10 cellular contexts compared by ENCODE assay signal in the genomic region with DNA sequence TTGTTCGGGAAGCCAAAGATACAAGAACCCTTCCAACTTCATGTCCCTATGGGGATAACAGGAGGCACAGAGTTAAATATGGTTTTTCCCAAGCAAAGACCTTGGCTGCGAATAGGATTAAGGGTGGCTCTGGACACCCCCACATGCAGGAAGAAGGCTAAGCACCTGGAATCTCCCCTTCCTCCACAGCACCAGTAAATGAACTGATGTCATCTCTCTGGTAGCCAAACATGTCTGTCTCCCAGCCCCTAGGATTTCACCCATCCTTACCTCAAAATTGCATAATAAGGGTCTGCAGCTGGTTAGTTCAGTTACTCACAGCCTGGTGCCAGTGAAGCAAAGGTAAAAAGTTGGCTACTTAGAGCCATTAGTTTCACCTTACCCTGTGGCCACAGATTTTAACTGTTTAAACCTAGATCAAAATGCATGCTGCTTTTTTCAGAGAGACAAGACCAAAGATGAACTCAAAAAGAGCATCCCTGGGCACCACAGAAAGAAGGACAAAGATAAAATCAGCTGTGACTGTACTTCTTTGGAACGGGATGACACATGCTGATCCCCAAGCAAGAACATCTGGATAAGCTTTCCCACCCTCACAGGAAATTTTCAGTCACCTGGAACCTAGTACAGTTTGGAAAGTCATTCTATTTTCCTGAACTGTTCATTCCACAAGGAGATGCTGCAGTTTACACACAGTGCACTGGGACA.
DNase-seq lines count a peak whose midpoint lies in the region; ATAC-seq and TF ChIP-seq lines count a peak whose summit lies in the region.
"Had no signal": no experiment of that assay in that cellular context is flagged by ENCODE, and none has a peak within 500 bp of the region (broad histone marks: within the 10 kb centered on the region; RNA-seq: fewer than 3 reads in every experiment).

No MANE protein-coding gene starts in this region.

- H2BK5ac ChIP-seq in IMR-90 (ENCODE audit: low read depth, low read length, poor library complexity, severe bottlenecking), result peak overlapping the region; percentile 96

- peaks cover 41% of the 10 kb centered on the region for H3K9me1 ChIP-seq in IMR-90 (ENCODE audit: insufficient read depth, low read length)

- POLR2A ChIA-PET in IMR-90 (lab: Charles Lee; ENCODE audit: unreplicated experiment), result interaction anchor here (0.9 kb wide), 1 partner anchor 38 kb away, joined by 3 read pairs; no protein-coding TSS in a partner anchor
- POLR2A ChIA-PET in GM10248 (lab: Yijun Ruan, JAX), result no interaction called here

- peak overlapping the region; percentile 52; the same call in 1 of the 2 replicates for H3K4ac ChIP-seq in IMR-90 (ENCODE audit: low read depth, low read length)

- H4K5ac ChIP-seq in IMR-90 (ENCODE audit: low read depth, low read length), result peak overlapping the region; percentile 56

- CTCF ChIA-PET in IMR-90 (lab: Yijun Ruan, JAX), result interaction anchor here (0.8 to 1.5 kb wide), 3 partner anchors 24 to 126 kb away, joined by 3 to 7 read pairs (median 3); a partner anchor contains a TSS
- CTCF ChIA-PET in GM10248 (lab: Yijun Ruan, JAX), result interaction anchor here (1.2 to 3.7 kb wide), 6 partner anchors 15 to 126 kb away, joined by 3 to 12 read pairs (median 4); a partner anchor contains a TSS

- peak overlapping the region; percentile 28; the same call in 1 of the 3 replicates for H2BK15ac ChIP-seq in IMR-90 (ENCODE audit: low read depth, low read length)

- H3K23ac ChIP-seq in IMR-90 (ENCODE audit: low read depth, low read length), result peak overlapping the region; percentile 46; the same call in 1 of the 2 replicates

- no peak for TF ChIP-seq CTCF in DND-41 (IDR thresholded peaks at IDR 0.05; ENCODE audit: borderline replicate concordance, extremely low read depth, low read length, poor library complexity, severe bottlenecking)
- no peak for TF ChIP-seq CTCF in IMR-90 (conservative IDR thresholded peaks at IDR 0.05; ENCODE audit: low read depth, low read length)
- TF ChIP-seq CTCF in nephron (IDR thresholded peaks at IDR 0.05; ENCODE audit: unreplicated experiment in 3 of 3), result no peak
- TF ChIP-seq CTCF in GM10248 (IDR thresholded peaks at IDR 0.05; ENCODE audit: control extremely low read depth, extremely low read depth, low read depth, missing control alignments), result no peak

- BruUV-seq in IMR-90 (replicated peaks; lab: Mats Ljungman, UMichigan), result no TSS peak

- peak overlapping the region; percentile 20 for H4K91ac ChIP-seq in IMR-90 (ENCODE audit: insufficient read depth, low read depth, low read length)

- H3K14ac ChIP-seq in IMR-90 (replicated peaks; ENCODE audit: low read depth, low read length), result peak overlapping the region; percentile 38

- H3K9me3 Mint-ChIP-seq in nephron, result no peaks in the 10 kb centered on the region
- H3K9me3 Mint-ChIP-seq: activated T-cell treated with anti-CD3 and anti-CD28 coated beads, Interleukin-2, amount 50 U/mL, for 72 hours had no signal

- peak overlapping the region; percentile 75 for H3K18ac ChIP-seq in IMR-90 (ENCODE audit: low read depth, low read length)

- H3K36me3 ChIP-seq in DND-41 (ENCODE audit: insufficient read depth, low read length) (no peaks in the 10 kb centered on the region), IMR-90 (ENCODE audit: control insufficient read depth, insufficient read depth, low read length) (peaks cover 24% of the 10 kb centered on the region)

- WGBS in IMR-90 (ENCODE audit: extremely low coverage in 2 of 2, insufficient read length in 1 of 2), 2 experiments, result no CpG with 5 or more reads among the region's 3 CpGs

- H3K4me1 Mint-ChIP-seq in nephron, result peaks cover 40% of the 10 kb centered on the region

- H3K27ac ChIP-seq in DND-41 (ENCODE audit: low read length) (no peak overlapping the region), IMR-90 (ENCODE audit: insufficient read depth, low read length) (peak overlapping the region; percentile 48; the same call in 1 of the 2 replicates)

- H3K27me3 Mint-ChIP-seq in nephron (ENCODE audit: low read depth), result no peaks in the 10 kb centered on the region

- H2AFZ ChIP-seq in DND-41 (ENCODE audit: low read depth, low read length), result no peak overlapping the region
- H2AFZ ChIP-seq in IMR-90 (replicated peaks; ENCODE audit: low read length, poor library complexity), result no peak overlapping the region

- intact Hi-C loops in IMR-90 (cut with micrococcal nuclease), result loop anchor here (5.0 kb wide), 1 partner anchor 304 kb away; no protein-coding TSS in a partner anchor

- H2AK5ac ChIP-seq in IMR-90 (ENCODE audit: low read depth, low read length), result peak overlapping the region; percentile 44

- dilution Hi-C loops in IMR-90 (cut with HindIII; ENCODE audit: low sequenced_read_pairs, unreplicated experiment), result no loop called here

- ATAC-seq in DND-41 (ENCODE audit: insufficient read depth, low read depth) (no peak), IMR-90 (ENCODE audit: low read depth) (no peak)

- H3K27me3 ChIP-seq in DND-41 (ENCODE audit: insufficient read depth, low read length, poor library complexity), result peaks cover 6% of the 10 kb centered on the region
- H3K27me3 ChIP-seq in IMR-90 (ENCODE audit: control insufficient read depth, insufficient read depth, low read length), result no peaks in the 10 kb centered on the region

- in situ Hi-C loops in IMR-90 (cut with MboI; ENCODE audit: low sequenced_read_pairs), result no loop called here

- H3K4me1 ChIP-seq in DND-41 (ENCODE audit: insufficient read depth, low read length) (peaks cover 19% of the 10 kb centered on the region), IMR-90 (ENCODE audit: control insufficient read depth, insufficient read depth, low read length) (peaks cover 35% of the 10 kb centered on the region)

- no peak overlapping the region for H3K4me3 Mint-ChIP-seq in nephron
- H3K4me3 Mint-ChIP-seq: activated T-cell treated with anti-CD3 and anti-CD28 coated beads, Interleukin-2, amount 50 U/mL, for 72 hours had no signal

- peak overlapping the region; percentile 61 for H2BK120ac ChIP-seq in IMR-90 (ENCODE audit: low read depth, low read length)

- H3K4me3 ChIP-seq in DND-41 (ENCODE audit: low read depth in 1 of 2, low read length in 2 of 2) (no peak overlapping the region), IMR-90 (ENCODE audit: insufficient read depth, low read depth, low read length) (no peak overlapping the region)

- no peaks in the 10 kb centered on the region for H3K79me2 ChIP-seq in DND-41 (ENCODE audit: insufficient read depth, low read length)

- H4K20me1 ChIP-seq in DND-41 (ENCODE audit: insufficient read depth, low read length) (no peaks in the 10 kb centered on the region), IMR-90 (ENCODE audit: insufficient read depth, low read length) (0 out of 2 replicates have a peak, but pooled peaks cover 3% of the 10 kb centered on the region)

- no peak for TF ChIP-seq POLR2A in IMR-90 (IDR thresholded peaks at IDR 0.05; ENCODE audit: low read depth, low read length)

- H3K9ac ChIP-seq in DND-41 (ENCODE audit: low read depth, low read length) (no peak overlapping the region), IMR-90 (ENCODE audit: low read depth, low read length) (no peak overlapping the region)

- no peak for TF ChIP-seq RAD21 in IMR-90 (IDR thresholded peaks at IDR 0.05; ENCODE audit: low read length)

- no peak overlapping the region for H3K4me2 ChIP-seq in DND-41 (ENCODE audit: insufficient read depth, low read length)
- H3K4me2 ChIP-seq in IMR-90 (ENCODE audit: low read depth, low read length), result peak overlapping the region; percentile 8

- peaks cover 8% of the 10 kb centered on the region for H3K36me3 Mint-ChIP-seq in nephron (ENCODE audit: low read depth)

- H2BK20ac ChIP-seq in IMR-90 (ENCODE audit: low read depth, low read length), result peak overlapping the region; percentile 50

- peak overlapping the region; percentile 6; the same call in 1 of the 2 replicates for H3K56ac ChIP-seq in IMR-90 (ENCODE audit: extremely low read depth, insufficient read depth, low read length)

- H4K8ac ChIP-seq in IMR-90 (ENCODE audit: low read depth in 2 of 2, low read length in 2 of 2), result peak overlapping the region in 1 of 2 experiments; percentile 28; a peak in 2 of 4 replicates

- DNase-seq in DND-41 (peak; percentile 15), IMR-90 (peak; percentile 74), ecto neural progenitor cell (ENCODE audit: low spot score) (peak; percentile 23), HuH-7 (ENCODE audit: low spot score) (no peak), GM10248 (ENCODE audit: extremely low spot score) (no peak), NOMO-1 treated with dmso at 0.1 percent for 144 hours (lab: John Stamatoyannopoulos, UW; ENCODE audit: unreplicated experiment) (no peak)
- no peak for DNase-seq in activated effector memory CD4-positive, alpha-beta T cell treated with Interleukin-2 at 50 U/mL for 16 hours
- DNase-seq: effector CD8-positive, alpha-beta T cell had no signal

- no peak overlapping the region for H2AK9ac ChIP-seq in IMR-90 (replicated peaks; ENCODE audit: low read depth, low read length, poor library complexity)

- H3K79me1 ChIP-seq in IMR-90 (ENCODE audit: low read depth in 1 of 2, low read length in 2 of 2), result peaks cover 12 to 84% of the 10 kb centered on the region in 2 experiments

- H3K9me3 ChIP-seq in DND-41 (ENCODE audit: insufficient read depth, low read length, severe bottlenecking) (no peaks in the 10 kb centered on the region), IMR-90 (ENCODE audit: control insufficient read depth, insufficient read depth, low read length) (no peaks in the 10 kb centered on the region)

- H3K27ac Mint-ChIP-seq in nephron, result peak overlapping the region; percentile 39 to 51 (median 45)
- H3K27ac Mint-ChIP-seq: activated T-cell treated with anti-CD3 and anti-CD28 coated beads, Interleukin-2, amount 50 U/mL, for 72 hours had no signal

TF ChIP-seq in IMR-90, 13 proteins besides CTCF, POLR2A, EP300 and RAD21:
- no peak for TF ChIP-seq SMC3 (IDR thresholded peaks at IDR 0.05; ENCODE audit: low read depth, low read length)
- peak; percentile 76 for TF ChIP-seq CEBPB (IDR thresholded peaks at IDR 0.05; ENCODE audit: low read depth, low read length)
TF ChIP-seq in IMR-90: peak in this region for 1.

Comparison
In these comparisons a context has a peak if more than half of its experiments do, and no peak if none do; other contexts are left out.
1. DNase-seq: peak in DND-41 (single experiment), IMR-90 (single experiment) and ecto neural progenitor cell (single experiment); none in HuH-7 (single experiment), GM10248 (single experiment), activated effector memory CD4-positive, alpha-beta T cell treated with Interleukin-2 at 50 U/mL for 16 hours (single experiment) and NOMO-1 treated with dmso at 0.1 percent for 144 hours (single experiment).